In genomic region chr10:32139223-32140073, GRCh38 we compare ENCODE assay signal across 1 cellular context.
TF ChIP-seq lines count a peak whose summit lies in the region.

No MANE protein-coding gene starts in this region.

TF ChIP-seq in K562, 482 proteins besides CTCF, POLR2A, EP300 and RAD21 (continued from another document and continues in another):
- TF ChIP-seq ZNF398 (CRISPR knock-in tag; IDR thresholded peaks at IDR 0.05) (no peak), NFE2 (IDR thresholded peaks at IDR 0.05; ENCODE audit: low read depth) (peak; percentile 92), ETS1 (conservative IDR thresholded peaks at IDR 0.05; ENCODE audit: control insufficient read depth, low read depth, low read length) (peak; percentile 70; the same call in 1 of the 2 replicates), MGA (IDR thresholded peaks at IDR 0.05) (peak; percentile 64), PBX2 (CRISPR knock-in tag; IDR thresholded peaks at IDR 0.05; ENCODE audit: low read depth) (no peak), PBX2 (tag; conservative IDR thresholded peaks at IDR 0.05; ENCODE audit: low read depth) (no peak), ESRRB (CRISPR knock-in tag; IDR thresholded peaks at IDR 0.05; ENCODE audit: borderline replicate concordance) (no peak), ZNF57 (CRISPR knock-in tag; IDR thresholded peaks at IDR 0.05) (no peak), HDGF (IDR thresholded peaks at IDR 0.05) (no peak), ZNF764 (CRISPR knock-in tag; IDR thresholded peaks at IDR 0.05; ENCODE audit: low read depth) (0 out of 2 replicates have a peak, but pooled peaks have one; percentile 38), NCOR1 (IDR thresholded peaks at IDR 0.05) (no peak; the same call in 1 of the 2 replicates), ZNF324 (CRISPR knock-in tag; IDR thresholded peaks at IDR 0.05) (no peak), ZNF395 (CRISPR knock-in tag; IDR thresholded peaks at IDR 0.05) (no peak; the same call in 1 of the 2 replicates), PTBP1 (IDR thresholded peaks at IDR 0.05; ENCODE audit: low read depth, low read length) (no peak), ASH1L (IDR thresholded peaks at IDR 0.05; ENCODE audit: borderline replicate concordance, low read depth, partially characterized antibody) (no peak), CREBBP (IDR thresholded peaks at IDR 0.05; ENCODE audit: low read depth, low read length) (no peak), IRF1 (CRISPR knock-in tag; IDR thresholded peaks at IDR 0.05; ENCODE audit: borderline replicate concordance) (no peak), HSF4 (CRISPR knock-in tag; IDR thresholded peaks at IDR 0.05; ENCODE audit: borderline replicate concordance) (no peak), SMAD4 (CRISPR knock-in tag; conservative IDR thresholded peaks at IDR 0.05) (no peak; the same call in 1 of the 2 replicates), ZNF740 (CRISPR knock-in tag; IDR thresholded peaks at IDR 0.05) (no peak), ZNF740 (tag; IDR thresholded peaks at IDR 0.05) (peak in 1 of 2 experiments; percentile 32; a peak in 1 of 4 replicates), RBM22 (IDR thresholded peaks at IDR 0.05; ENCODE audit: low read depth, low read length, poor library complexity, severe bottlenecking) (no peak), ZSCAN29 (IDR thresholded peaks at IDR 0.05) (no peak), CBX1 (IDR thresholded peaks at IDR 0.05; ENCODE audit: low read depth) (no peak), ATF1 (CRISPR knock-in tag; IDR thresholded peaks at IDR 0.05) (no peak), ATF1 (tag; IDR thresholded peaks at IDR 0.05) (no peak), ZNF696 (CRISPR knock-in tag; conservative IDR thresholded peaks at IDR 0.05) (no peak), ZNF280A (IDR thresholded peaks at IDR 0.05; ENCODE audit: low read depth, partially characterized antibody) (no peak), PCBP1 (IDR thresholded peaks at IDR 0.05; ENCODE audit: low read depth, low read length, poor library complexity, severe bottlenecking) (no peak), ZNF282 (CRISPR knock-in tag; IDR thresholded peaks at IDR 0.05) (no peak), SIRT6 (IDR thresholded peaks at IDR 0.05; ENCODE audit: low read depth, low read length) (no peak), NKRF (IDR thresholded peaks at IDR 0.05; ENCODE audit: borderline replicate concordance) (no peak), BRF1 (IDR thresholded peaks at IDR 0.05; ENCODE audit: borderline replicate concordance, extremely low read depth, insufficient read length) (no peak)
